1 cellular context compared by ENCODE assay signal in genomic region chr7:76294344-76295024, GRCh38.
TF ChIP-seq lines count a peak whose summit lies in the region.

No MANE protein-coding gene starts in this region.

TF ChIP-seq in HepG2, 621 proteins besides CTCF, POLR2A, EP300 and RAD21 (continued from another document and continues in another):
- TF ChIP-seq ZNF878 (CRISPR knock-in tag; IDR thresholded peaks at IDR 0.05) (peak; percentile 38; the same call in 1 of the 2 replicates), CAMTA2 (CRISPR knock-in tag; IDR thresholded peaks at IDR 0.05; ENCODE audit: borderline replicate concordance) (no peak), GABPA (IDR thresholded peaks at IDR 0.05; ENCODE audit: low read depth, low read length) (no peak), GABPA (CRISPR knock-in tag; IDR thresholded peaks at IDR 0.05; ENCODE audit: low read depth) (no peak), ZFP90 (CRISPR knock-in tag; IDR thresholded peaks at IDR 0.05; ENCODE audit: borderline replicate concordance) (no peak), ZNF546 (CRISPR knock-in tag; conservative IDR thresholded peaks at IDR 0.05) (no peak), ZBTB37 (CRISPR knock-in tag; IDR thresholded peaks at IDR 0.05) (no peak), IRF2 (CRISPR knock-in tag; IDR thresholded peaks at IDR 0.05) (no peak), ZNF12 (CRISPR knock-in tag; IDR thresholded peaks at IDR 0.05) (no peak), ZSCAN20 (CRISPR knock-in tag; IDR thresholded peaks at IDR 0.05; ENCODE audit: borderline replicate concordance) (no peak), ELF3 (CRISPR knock-in tag; IDR thresholded peaks at IDR 0.05) (no peak), EEA1 (CRISPR knock-in tag; IDR thresholded peaks at IDR 0.05; ENCODE audit: borderline replicate concordance) (no peak), MTA1 (CRISPR knock-in tag; IDR thresholded peaks at IDR 0.05; ENCODE audit: borderline replicate concordance) (no peak), TMF1 (CRISPR knock-in tag; IDR thresholded peaks at IDR 0.05; ENCODE audit: low read depth) (no peak), SOX6 (IDR thresholded peaks at IDR 0.05) (no peak), SOX6 (CRISPR knock-in tag; IDR thresholded peaks at IDR 0.05) (no peak), PHF21A (CRISPR knock-in tag; IDR thresholded peaks at IDR 0.05) (no peak), PHF5A (CRISPR knock-in tag; IDR thresholded peaks at IDR 0.05; ENCODE audit: low read depth, unreplicated experiment) (no peak), REL (CRISPR knock-in tag; conservative IDR thresholded peaks at IDR 0.05) (no peak), TOPORS (CRISPR knock-in tag; IDR thresholded peaks at IDR 0.05) (no peak), ZNF574 (CRISPR knock-in tag; IDR thresholded peaks at IDR 0.05) (no peak), FIP1L1 (IDR thresholded peaks at IDR 0.05; ENCODE audit: borderline replicate concordance, insufficient read depth, low read depth, low read length) (no peak), E2F1 (CRISPR knock-in tag; IDR thresholded peaks at IDR 0.05) (no peak), ZFP41 (CRISPR knock-in tag; IDR thresholded peaks at IDR 0.05; ENCODE audit: borderline replicate concordance) (no peak), NRL (CRISPR knock-in tag; IDR thresholded peaks at IDR 0.05; ENCODE audit: borderline replicate concordance) (no peak), MEF2D (CRISPR knock-in tag; IDR thresholded peaks at IDR 0.05) (no peak), MTERF4 (CRISPR knock-in tag; IDR thresholded peaks at IDR 0.05) (no peak), ZNF543 (CRISPR knock-in tag; IDR thresholded peaks at IDR 0.05) (no peak), TEAD3 (CRISPR knock-in tag; optimal IDR thresholded peaks at IDR 0.05; ENCODE audit: borderline replicate concordance) (peak; percentile 21), ZNF580 (CRISPR knock-in tag; IDR thresholded peaks at IDR 0.05; ENCODE audit: borderline replicate concordance, low read depth) (no peak), NFKBIZ (CRISPR knock-in tag; IDR thresholded peaks at IDR 0.05) (no peak), SIN3A (IDR thresholded peaks at IDR 0.05; ENCODE audit: borderline replicate concordance, low read depth, low read length) (0 out of 2 replicates have a peak, but pooled peaks have one; percentile 27), PLRG1 (conservative IDR thresholded peaks at IDR 0.05) (no peak), ZNF562 (CRISPR knock-in tag; IDR thresholded peaks at IDR 0.05; ENCODE audit: borderline replicate concordance) (no peak), SRSF1 (optimal IDR thresholded peaks at IDR 0.05; ENCODE audit: low read depth, low read length) (no peak), SOX5 (CRISPR knock-in tag; IDR thresholded peaks at IDR 0.05; ENCODE audit: borderline replicate concordance) (no peak), ZNF569 (CRISPR knock-in tag; IDR thresholded peaks at IDR 0.05; ENCODE audit: borderline replicate concordance) (no peak), ARNTL (CRISPR knock-in tag; IDR thresholded peaks at IDR 0.05) (no peak), ZSCAN25 (CRISPR knock-in tag; IDR thresholded peaks at IDR 0.05) (no peak), RORA (CRISPR knock-in tag; IDR thresholded peaks at IDR 0.05) (no peak), GABPB1 (CRISPR knock-in tag; IDR thresholded peaks at IDR 0.05) (peak; percentile 37; the same call in 1 of the 2 replicates), POLR2AphosphoS2 (IDR thresholded peaks at IDR 0.05; ENCODE audit: low read depth, low read length) (no peak), ATRX (CRISPR knock-in tag; IDR thresholded peaks at IDR 0.05; ENCODE audit: borderline replicate concordance) (no peak), ZNF296 (CRISPR knock-in tag; conservative IDR thresholded peaks at IDR 0.05) (no peak), NR2F1 (CRISPR knock-in tag; IDR thresholded peaks at IDR 0.05) (no peak), FOXM1 (CRISPR knock-in tag; IDR thresholded peaks at IDR 0.05) (no peak), ZSCAN31 (CRISPR knock-in tag; IDR thresholded peaks at IDR 0.05; ENCODE audit: low read depth) (no peak), ATAD3A (CRISPR knock-in tag; IDR thresholded peaks at IDR 0.05) (no peak), ZNF431 (CRISPR knock-in tag; IDR thresholded peaks at IDR 0.05; ENCODE audit: borderline replicate concordance, low read depth) (no peak), AKAP8 (CRISPR knock-in tag; IDR thresholded peaks at IDR 0.05) (no peak), ZNF331 (CRISPR knock-in tag; IDR thresholded peaks at IDR 0.05) (no peak), SNAI1 (CRISPR knock-in tag; IDR thresholded peaks at IDR 0.05; ENCODE audit: borderline replicate concordance) (no peak), MIXL1 (CRISPR knock-in tag; IDR thresholded peaks at IDR 0.05) (no peak), ZNF207 (IDR thresholded peaks at IDR 0.05; ENCODE audit: borderline replicate concordance) (no peak), HIVEP1 (CRISPR knock-in tag; IDR thresholded peaks at IDR 0.05) (no peak), ZNF138 (CRISPR knock-in tag; IDR thresholded peaks at IDR 0.05; ENCODE audit: low read depth) (no peak), HNF4G (IDR thresholded peaks at IDR 0.05; ENCODE audit: borderline replicate concordance, low read depth, low read length) (no peak), HNF4G (CRISPR knock-in tag; IDR thresholded peaks at IDR 0.05; ENCODE audit: borderline replicate concordance, low read depth) (no peak), AGO2 (optimal IDR thresholded peaks at IDR 0.05; ENCODE audit: low read depth, low read length) (no peak), KDM4B (CRISPR knock-in tag; IDR thresholded peaks at IDR 0.05) (no peak), ZNF205 (CRISPR knock-in tag; IDR thresholded peaks at IDR 0.05) (no peak), LRRFIP1 (CRISPR knock-in tag; conservative IDR thresholded peaks at IDR 0.05) (no peak), ZNF713 (CRISPR knock-in tag; IDR thresholded peaks at IDR 0.05) (no peak), GZF1 (CRISPR knock-in tag; IDR thresholded peaks at IDR 0.05) (no peak), NCOR1 (IDR thresholded peaks at IDR 0.05; ENCODE audit: borderline replicate concordance, low read length) (no peak), ZNF737 (CRISPR knock-in tag; IDR thresholded peaks at IDR 0.05; ENCODE audit: borderline replicate concordance) (no peak), DRAP1 (CRISPR knock-in tag; IDR thresholded peaks at IDR 0.05) (0 out of 2 replicates have a peak, but pooled peaks have one; percentile 20), PTBP1 (IDR thresholded peaks at IDR 0.05; ENCODE audit: low read depth, low read length, poor library complexity, severe bottlenecking) (no peak), ZNF460 (CRISPR knock-in tag; IDR thresholded peaks at IDR 0.05; ENCODE audit: borderline replicate concordance) (no peak), ZC3H4 (CRISPR knock-in tag; IDR thresholded peaks at IDR 0.05; ENCODE audit: borderline replicate concordance) (no peak)
